20 cellular contexts compared by ENCODE assay signal in the genomic region with DNA sequence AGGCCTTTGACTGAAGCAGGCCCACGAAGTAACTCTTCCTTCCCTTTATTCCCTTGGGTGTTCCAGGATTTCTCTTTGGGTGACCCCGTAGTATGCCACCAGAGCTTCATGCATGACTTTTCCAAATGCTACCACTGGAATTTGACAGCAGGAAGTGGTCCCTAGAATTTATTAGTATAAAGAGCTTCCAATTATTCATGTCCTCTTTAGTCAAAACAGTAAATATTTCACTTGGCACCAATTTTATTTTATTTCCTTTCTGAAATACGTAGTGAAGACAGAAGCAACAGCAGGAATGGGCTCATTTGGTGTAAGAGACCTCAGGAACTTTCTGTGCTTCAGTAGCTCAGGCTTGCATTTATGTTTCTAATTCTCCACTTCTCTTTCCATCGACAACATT.
DNase-seq lines count a peak whose midpoint lies in the region; ATAC-seq and TF ChIP-seq lines count a peak whose summit lies in the region.
"Had no signal": no experiment of that assay in that cellular context is flagged by ENCODE, and none has a peak within 500 bp of the region (broad histone marks: within the 10 kb centered on the region; RNA-seq: fewer than 3 reads in every experiment).

No MANE protein-coding gene starts in this region.

- no peaks in the 10 kb centered on the region for H3K4me1 Mint-ChIP-seq in T-helper 2 cell treated with Interferon-gamma antibody and Interleukin-4, amounts not matched to agents 5 μg/mL and 100 μg/mL, for 36 hours (ENCODE audit: low read depth)

- intact Hi-C loops in heart right ventricle (cut with DNase I) (no loop called here), Right ventricle myocardium superior (cut with DNase I) (no loop called here)

- no peaks in the 10 kb centered on the region for H3K27me3 ChIP-seq in heart right ventricle
- H3K27me3 ChIP-seq in skeletal muscle satellite cell (ENCODE audit: control insufficient read depth, insufficient read depth, low read length), result no peaks in the 10 kb centered on the region
- H3K27me3 ChIP-seq: BLaER1 treated with 17β-estradiol and CSF1 and Interleukin-3, amounts not matched to agents 10 nM and 100 nM; cardiac muscle cell; SJSA1 had no signal

- peaks cover 4% of the 10 kb centered on the region for H3K9me3 Mint-ChIP-seq in T-helper 2 cell treated with Interferon-gamma antibody and Interleukin-4, amounts not matched to agents 5 μg/mL and 100 μg/mL, for 36 hours
- H3K9me3 Mint-ChIP-seq: activated T-helper 2 cell treated with anti-CD3 and anti-CD28 coated beads, Interferon-gamma antibody, Interleukin-2, Interleukin-4, amounts not matched to agents 10 μg/mL and 5 μg/mL and 100 μg/mL, durations not matched to agents 14 hours and 24 hours and 36 hours had no signal

- H3K27me3 Mint-ChIP-seq in T-helper 2 cell treated with Interferon-gamma antibody and Interleukin-4, amounts not matched to agents 5 μg/mL and 100 μg/mL, for 36 hours (ENCODE audit: low read depth), result no peaks in the 10 kb centered on the region

- H3K36me3 Mint-ChIP-seq in T-helper 2 cell treated with Interferon-gamma antibody and Interleukin-4, amounts not matched to agents 5 μg/mL and 100 μg/mL, for 36 hours (ENCODE audit: low read depth), result no peaks in the 10 kb centered on the region

- H3K4me3 ChIP-seq in heart right ventricle (no peak overlapping the region), astrocyte of the spinal cord (ENCODE audit: low read depth, low read length) (no peak overlapping the region), skeletal muscle satellite cell (ENCODE audit: low read length) (no peak overlapping the region)
- H3K4me3 ChIP-seq: BLaER1 treated with 17β-estradiol and CSF1 and Interleukin-3, amounts not matched to agents 10 nM and 100 nM; cardiac muscle cell; mucosa of descending colon; SJSA1 had no signal

- H3K9ac ChIP-seq in skeletal muscle satellite cell (ENCODE audit: low read depth, low read length), result peak overlapping the region; percentile 25
- H3K9ac ChIP-seq: BLaER1 treated with 17β-estradiol and CSF1 and Interleukin-3, amounts not matched to agents 10 nM and 100 nM had no signal

- in situ Hi-C loops in astrocyte of the spinal cord (cut with HindIII; ENCODE audit: low sequenced_read_pairs), result no loop called here

- no peak for TF ChIP-seq CTCF in heart right ventricle (IDR thresholded peaks at IDR 0.05)
- no peak for TF ChIP-seq CTCF in astrocyte of the spinal cord (IDR thresholded peaks at IDR 0.05; ENCODE audit: low read depth, low read length)

- no peak for DNase-seq in heart right ventricle
- no peak for DNase-seq in Right ventricle myocardium superior
- peak; percentile 67 for DNase-seq in astrocyte of the spinal cord (ENCODE audit: low read depth, low spot score)
- DNase-seq in iris pigment epithelial cell (ENCODE audit: low read depth), result peak; percentile 10
- DNase-seq in T-helper 2 cell treated with Interferon-gamma antibody and Interleukin-4, amounts not matched to agents 5 μg/mL and 100 μg/mL, for 36 hours (ENCODE audit: low spot score), result no peak
- no peak for DNase-seq in amniotic stem cell (lab: John Stamatoyannopoulos, UW)
- no peak for DNase-seq in HuH-7.5 (ENCODE audit: low spot score)
- DNase-seq: activated CD4-positive, alpha-beta T cell treated with anti-CD3 and anti-CD28 coated beads, Interleukin-2, amount 50 U/mL, for 1 hour; activated CD8-positive, alpha-beta memory T cell treated with anti-CD3 and anti-CD28 coated beads, Interleukin-2, amount 50 U/mL, for 4 hours; mucosa of descending colon; NCI-H748 treated with DMSO at 0.1 percent for 48 hours; retina; substantia nigra; WERI-Rb-1 had no signal

- no peak overlapping the region for H3K4me3 Mint-ChIP-seq in T-helper 2 cell treated with Interferon-gamma antibody and Interleukin-4, amounts not matched to agents 5 μg/mL and 100 μg/mL, for 36 hours

- 36 to 48% methylated on average over 4 of the region's 4 CpGs for WGBS in heart right ventricle, 2 donors

- H3K4me2 ChIP-seq in skeletal muscle satellite cell (ENCODE audit: low read length), result peak overlapping the region; percentile 40
- H3K4me2 ChIP-seq: BLaER1 treated with 17β-estradiol and CSF1 and Interleukin-3, amounts not matched to agents 10 nM and 100 nM had no signal

- ATAC-seq in heart right ventricle (peak in 5 of 8 donors; percentile 39 to 56 (median 47)), Right ventricle myocardium superior (ENCODE audit: poor library complexity) (no peak)
- ATAC-seq: esophagus mucosa, mucosa of descending colon had no signal

- no peak overlapping the region for H3K27ac Mint-ChIP-seq in T-helper 2 cell treated with Interferon-gamma antibody and Interleukin-4, amounts not matched to agents 5 μg/mL and 100 μg/mL, for 36 hours
- H3K27ac Mint-ChIP-seq: activated T-helper 2 cell treated with anti-CD3 and anti-CD28 coated beads, Interferon-gamma antibody, Interleukin-2, Interleukin-4, amounts not matched to agents 10 μg/mL and 5 μg/mL and 100 μg/mL, durations not matched to agents 14 hours and 24 hours and 36 hours had no signal

- H3K27ac ChIP-seq in heart right ventricle, result peak overlapping the region in 3 of 10 donors; percentile 17 to 36 (median 17)
- H3K27ac ChIP-seq: BLaER1 treated with 17β-estradiol and CSF1 and Interleukin-3, amounts not matched to agents 10 nM and 100 nM; cardiac muscle cell; SJSA1; WERI-Rb-1 had no signal

- H3K4me1 ChIP-seq in heart right ventricle, result peaks cover 0 to 15% (median 11%) of the 10 kb centered on the region in 9 donors
- H3K4me1 ChIP-seq in skeletal muscle satellite cell (ENCODE audit: control insufficient read depth, insufficient read depth, low read length), result peaks cover 31% of the 10 kb centered on the region
- H3K4me1 ChIP-seq: BLaER1 treated with 17β-estradiol and CSF1 and Interleukin-3, amounts not matched to agents 10 nM and 100 nM; SJSA1 had no signal

- H3K9me3 ChIP-seq in heart right ventricle (peaks cover 0 to 3% (median 0%) of the 10 kb centered on the region in 11 donors), skeletal muscle satellite cell (replicated peaks; ENCODE audit: low read length) (no peaks in the 10 kb centered on the region)
- H3K9me3 ChIP-seq: BLaER1 treated with 17β-estradiol and CSF1 and Interleukin-3, amounts not matched to agents 10 nM and 100 nM; mucosa of descending colon; SJSA1 had no signal

- H3K36me3 ChIP-seq in heart right ventricle (no peaks in the 10 kb centered on the region), skeletal muscle satellite cell (ENCODE audit: insufficient read depth, low read length) (no peaks in the 10 kb centered on the region)
- H3K36me3 ChIP-seq: BLaER1 treated with 17β-estradiol and CSF1 and Interleukin-3, amounts not matched to agents 10 nM and 100 nM; cardiac muscle cell; SJSA1; WERI-Rb-1 had no signal

Comparison
In these comparisons a context has a peak if more than half of its experiments do, and no peak if none do; other contexts are left out.
1. DNase-seq: peak in astrocyte of the spinal cord (single experiment) and iris pigment epithelial cell (single experiment); none in heart right ventricle (0 of 2), Right ventricle myocardium superior (single experiment), T-helper 2 cell treated with Interferon-gamma antibody and Interleukin-4, amounts not matched to agents 5 μg/mL and 100 μg/mL, for 36 hours (single experiment), amniotic stem cell (single experiment) and HuH-7.5 (single experiment).